In the genomic region with DNA sequence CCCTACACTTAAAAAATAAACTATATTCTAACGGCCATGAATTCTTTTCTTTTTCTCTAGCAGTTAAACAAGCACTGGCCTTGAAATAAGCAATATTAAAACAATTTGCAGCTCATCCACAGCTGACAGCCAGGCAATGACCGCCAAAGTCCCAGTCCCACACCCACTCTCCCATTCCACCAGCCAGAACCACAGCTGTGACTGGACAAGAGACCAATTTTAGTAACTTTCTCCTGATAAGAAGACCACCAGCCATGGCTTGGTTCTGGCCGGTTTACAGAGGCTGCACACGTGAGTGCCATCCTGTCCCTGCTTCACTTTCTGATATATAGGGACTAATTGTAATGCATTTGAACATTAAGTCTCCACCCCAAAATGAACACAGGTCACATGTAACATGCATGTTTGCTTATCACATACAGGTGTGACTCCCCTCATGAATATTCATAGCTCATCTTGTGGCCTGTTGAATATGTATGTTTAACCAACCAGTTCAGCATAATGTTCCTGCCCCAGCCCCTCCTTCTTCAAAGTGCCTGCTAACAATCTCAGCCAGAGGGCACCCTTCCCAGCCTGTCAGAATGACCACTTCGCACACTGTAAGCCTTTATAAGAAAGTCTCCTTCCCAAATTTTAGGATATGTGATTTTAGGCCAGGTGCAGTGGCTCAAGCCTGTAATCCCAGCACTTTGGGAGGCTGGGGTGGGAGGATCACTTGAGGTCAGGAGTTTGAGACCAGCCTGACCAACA, we compare ENCODE assay signal across 12 cellular contexts. TPM values are rescaled to one million over a fixed set of nuclear protein-coding genes. Genes with fewer than 3 reads are reported as not detected.
DNase-seq lines count a peak whose midpoint lies in the region; ATAC-seq and TF ChIP-seq lines count a peak whose summit lies in the region.
"Had no signal": no experiment of that assay in that cellular context is flagged by ENCODE, and none has a peak within 500 bp of the region (broad histone marks: within the 10 kb centered on the region; RNA-seq: fewer than 3 reads in every experiment).

No MANE protein-coding gene starts in this region.

- no peak overlapping the region for H3K9ac ChIP-seq in PC-3 (ENCODE audit: low read length)

- H4K20me1 ChIP-seq in PC-3 (ENCODE audit: low read length): no peaks in the 10 kb centered on the region

- no peaks in the 10 kb centered on the region for H3F3A ChIP-seq in PC-3 (ENCODE audit: low read length, unreplicated experiment)

- no peak overlapping the region for H3K4me2 ChIP-seq in PC-3 (ENCODE audit: low read length)

- POLR2A ChIA-PET in PC-3 (lab: Charles Lee; ENCODE audit: unreplicated experiment): no interaction called here

- H3K9me2 ChIP-seq in PC-3 (replicated peaks; ENCODE audit: low read length): no peaks in the 10 kb centered on the region

- ATAC-seq in PC-3 (peak; percentile 51), GM18909 (IDR thresholded peaks at IDR 0.05; ENCODE audit: poor library complexity, unreplicated experiment) (no peak), HG02798 (IDR thresholded peaks at IDR 0.05; ENCODE audit: poor library complexity, unreplicated experiment) (no peak)
- ATAC-seq: activated naive CD4-positive, alpha-beta T cell treated with anti-CD3 and anti-CD28 coated beads, Interleukin-2, amount 50 U/mL, for 72 hours had no signal

- H2AFZ ChIP-seq in PC-3 (ENCODE audit: low read length): no peak overlapping the region

- H3K27ac ChIP-seq in PC-3 (ENCODE audit: low read length) (no peak overlapping the region), esophagus muscularis mucosa (replicated peaks in 1 of 4) (no peak overlapping the region), prostate gland (no peak overlapping the region), uterus (no peak overlapping the region)
- H3K27ac ChIP-seq: skin epidermis had no signal

- no peaks in the 10 kb centered on the region for H3K27me3 ChIP-seq in PC-3 (ENCODE audit: low read length)
- H3K27me3 ChIP-seq in esophagus muscularis mucosa: peaks cover 0 to 2% (median 0%) of the 10 kb centered on the region in 4 donors
- no peaks in the 10 kb centered on the region for H3K27me3 ChIP-seq in prostate gland (replicated peaks; ENCODE audit: insufficient read depth)
- H3K27me3 ChIP-seq in uterus: no peaks in the 10 kb centered on the region

- H3K9me3 ChIP-seq in PC-3 (ENCODE audit: low read length) (no peaks in the 10 kb centered on the region), esophagus muscularis mucosa (no peaks in the 10 kb centered on the region), prostate gland (no peaks in the 10 kb centered on the region), uterus (no peaks in the 10 kb centered on the region)

- DNase-seq in NCI-H2196 (lab: John Stamatoyannopoulos, UW; ENCODE audit: unreplicated experiment) (peak; percentile 6), NCI-H2196 treated with DMSO at 0.1 percent for 48 hours (lab: John Stamatoyannopoulos, UW; ENCODE audit: unreplicated experiment) (no peak), PC-3 (peak; percentile 22), esophagus muscularis mucosa (ENCODE audit: extremely low spot score) (peak; percentile 77), prostate gland (ENCODE audit: low spot score) (no peak), uterus (no peak)
- DNase-seq: NCI-H524 treated with DMSO at 0.1 percent for 48 hours had no signal

- H3K36me3 ChIP-seq in PC-3 (ENCODE audit: low read depth, low read length): no peaks in the 10 kb centered on the region
- no peaks in the 10 kb centered on the region for H3K36me3 ChIP-seq in esophagus muscularis mucosa
- H3K36me3 ChIP-seq in prostate gland: no peaks in the 10 kb centered on the region
- H3K36me3 ChIP-seq in uterus: no peaks in the 10 kb centered on the region

- no peaks in the 10 kb centered on the region for H3K79me2 ChIP-seq in PC-3 (ENCODE audit: low read length)

- intact Hi-C loops in PC-3 (cut with micrococcal nuclease): no loop called here
- intact Hi-C loops in esophagus muscularis mucosa (cut with DNase I): no loop called here
- intact Hi-C loops in prostate gland (cut with DNase I): no loop called here
- intact Hi-C loops in uterus (cut with DNase I; ENCODE audit: low total_unique reads): no loop called here

- TF ChIP-seq POLR2A in esophagus muscularis mucosa (IDR thresholded peaks at IDR 0.05; ENCODE audit: low read depth) (no peak), prostate gland (IDR thresholded peaks at IDR 0.05) (no peak), uterus (IDR thresholded peaks at IDR 0.05) (no peak)

- no peak overlapping the region for H3K4me3 ChIP-seq in PC-3 (ENCODE audit: low read length)
- no peak overlapping the region for H3K4me3 ChIP-seq in esophagus muscularis mucosa
- H3K4me3 ChIP-seq in prostate gland: no peak overlapping the region
- H3K4me3 ChIP-seq in uterus: no peak overlapping the region
- H3K4me3 ChIP-seq: lung, skin epidermis had no signal

- CTCF ChIA-PET in PC-3 (lab: Charles Lee): no interaction called here

- no TSS peak for BruUV-seq in PC-3 (replicated peaks; lab: Mats Ljungman, UMichigan)

- TF ChIP-seq CTCF in PC-3 (conservative IDR thresholded peaks at IDR 0.05; ENCODE audit: low read depth, low read length) (0 out of 2 replicates have a peak, but pooled peaks have one; percentile 34), esophagus muscularis mucosa (IDR thresholded peaks at IDR 0.05) (peak; percentile 42 to 53 (median 51)), prostate gland (IDR thresholded peaks at IDR 0.05) (peak in 3 of 4 experiments; percentile 15 to 31 (median 25)), uterus (IDR thresholded peaks at IDR 0.05) (no peak)

- no peak for TF ChIP-seq EP300 in esophagus muscularis mucosa (IDR thresholded peaks at IDR 0.05)

- no peaks in the 10 kb centered on the region for H3K4me1 ChIP-seq in PC-3 (ENCODE audit: insufficient read depth, low read length)
- peaks cover 0 to 11% (median 0%) of the 10 kb centered on the region in 4 donors for H3K4me1 ChIP-seq in esophagus muscularis mucosa
- H3K4me1 ChIP-seq in prostate gland (replicated peaks): no peaks in the 10 kb centered on the region
- H3K4me1 ChIP-seq in uterus: no peaks in the 10 kb centered on the region

- WGBS in esophagus muscularis mucosa: 43% methylated on average over 5 of the region's 5 CpGs
- WGBS in prostate gland: 56% methylated on average over 5 of the region's 5 CpGs

RNA-seq across cellular contexts. Expression of gene FANCC, which starts 23.9 kb away (rescaled TPM):
- total RNA-seq in PC-3 (2014; rRNA removed) (6.0 and 6.9 TPM in 2 replicates), esophagus muscularis mucosa (1 to 10 TPM; 5.3 to 9.5 (median 6.8) TPM), prostate gland (10 to 100 TPM in 1 of 2 donors, 1 to 10 TPM in 1; 4.9 to 21.2 TPM), uterus (10 to 100 TPM in 3 of 4 donors, 1 to 10 TPM in 1; 4.1 to 21.4 (median 15.9) TPM)

Comparison
In these comparisons a context has a peak if more than half of its experiments do, and no peak if none do; other contexts are left out.
1. DNase-seq: peak in NCI-H2196 (single experiment), PC-3 (single experiment) and esophagus muscularis mucosa (single experiment); none in NCI-H2196 treated with DMSO at 0.1 percent for 48 hours (single experiment), prostate gland (single experiment) and uterus (0 of 2).
2. CTCF ChIP-seq: peak in PC-3 (single experiment), esophagus muscularis mucosa (3 of 3) and prostate gland (3 of 4); none in uterus (0 of 4).